13 cellular contexts compared by ENCODE assay signal in the genomic region with DNA sequence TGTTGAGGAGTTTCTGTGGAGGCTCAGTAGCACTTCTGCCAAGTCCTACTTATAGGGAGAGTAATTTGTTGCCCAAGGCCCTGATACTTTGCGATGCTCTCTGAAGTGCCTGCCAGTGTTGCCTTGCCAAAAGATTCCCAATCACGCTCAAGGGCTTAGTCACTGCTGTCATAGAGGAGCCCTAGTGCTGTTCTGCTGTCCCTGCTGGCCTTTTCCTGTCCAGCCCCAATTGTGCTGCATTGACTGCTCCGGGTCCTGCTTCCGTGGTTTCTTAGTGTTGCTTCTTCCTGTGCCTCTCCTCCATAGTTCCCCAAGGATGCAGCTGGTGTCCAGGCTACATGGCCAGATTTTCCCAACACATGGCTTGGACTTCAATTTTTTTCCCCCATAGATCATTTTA. TPM values are rescaled to one million over a fixed set of nuclear protein-coding genes. Genes with fewer than 3 reads are reported as not detected.
DNase-seq lines count a peak whose midpoint lies in the region; ATAC-seq, FAIRE-seq and TF ChIP-seq lines count a peak whose summit lies in the region.
"Had no signal": no experiment of that assay in that cellular context is flagged by ENCODE, and none has a peak within 500 bp of the region (broad histone marks: within the 10 kb centered on the region; RNA-seq: fewer than 3 reads in every experiment).

No MANE protein-coding gene starts in this region.

- H3K27me3 Mint-ChIP-seq in endothelial cell (ENCODE audit: unreplicated experiment): peaks cover 2% of the 10 kb centered on the region
- H3K27me3 Mint-ChIP-seq: activated naive CD8-positive, alpha-beta T cell had no signal

- H3K9me3 ChIP-seq in keratinocyte (ENCODE audit: control insufficient read depth, low read depth, low read length) (no peaks in the 10 kb centered on the region), esophagus muscularis mucosa (no peaks in the 10 kb centered on the region)

- ATAC-seq in GM18873 (IDR thresholded peaks at IDR 0.05; ENCODE audit: low FRiP score, unreplicated experiment): no peak
- ATAC-seq in GM21515 (IDR thresholded peaks at IDR 0.05; ENCODE audit: unreplicated experiment): no peak

- H3K79me2 ChIP-seq in ACC112 (ENCODE audit: control insufficient read depth, insufficient read depth, low read length, unreplicated experiment): peaks cover 63% of the 10 kb centered on the region
- H3K79me2 ChIP-seq in keratinocyte (ENCODE audit: control insufficient read depth, insufficient read depth, low read length): peaks cover 50% of the 10 kb centered on the region

- no peak overlapping the region for H3K4me3 Mint-ChIP-seq in endothelial cell (ENCODE audit: unreplicated experiment)
- H3K4me3 Mint-ChIP-seq: activated naive CD8-positive, alpha-beta T cell had no signal

- peaks cover 22% of the 10 kb centered on the region for H3K4me1 Mint-ChIP-seq in endothelial cell (ENCODE audit: unreplicated experiment)

- no peaks in the 10 kb centered on the region for H4K20me1 ChIP-seq in keratinocyte (ENCODE audit: control insufficient read depth, extremely low read depth, insufficient read depth, low read length)

- no peaks in the 10 kb centered on the region for H3K9me3 Mint-ChIP-seq in endothelial cell (ENCODE audit: unreplicated experiment)

- peaks cover 2% of the 10 kb centered on the region for H3K9me1 ChIP-seq in keratinocyte (ENCODE audit: control insufficient read depth, extremely low read depth, insufficient read depth, low read length)

- peak overlapping the region; percentile 35 for H3K4me2 ChIP-seq in keratinocyte (ENCODE audit: control insufficient read depth, extremely low read depth, insufficient read depth, low read depth, low read length)
- H3K4me2 ChIP-seq: BLaER1 treated with 17β-estradiol and CSF1 and Interleukin-3, amounts not matched to agents 10 nM and 100 nM had no signal

- TF ChIP-seq EP300 in esophagus muscularis mucosa (IDR thresholded peaks at IDR 0.05): no peak

- H3K4me1 ChIP-seq in ACC112 (ENCODE audit: control insufficient read depth, insufficient read depth, low read length, unreplicated experiment) (peaks cover 26% of the 10 kb centered on the region), keratinocyte (ENCODE audit: control insufficient read depth, extremely low read depth, insufficient read depth, low read length) (peaks cover 35% of the 10 kb centered on the region), esophagus muscularis mucosa (peaks cover 37 to 66% (median 48%) of the 10 kb centered on the region in 4 donors)

- intact Hi-C loops in esophagus muscularis mucosa (cut with DNase I): loop anchor here (10.0 kb wide), 1 partner anchor 191 kb away; the partner anchor contains the start of gene HERPUD1

- no peak overlapping the region for H3K9ac ChIP-seq in keratinocyte (ENCODE audit: control insufficient read depth, extremely low read depth, insufficient read depth, low read length)
- H3K9ac ChIP-seq: BLaER1 treated with 17β-estradiol and CSF1 and Interleukin-3, amounts not matched to agents 10 nM and 100 nM had no signal

- H3K4me3 ChIP-seq in ACC112 (ENCODE audit: low read depth, low read length): peak overlapping the region; percentile 1; the same call in 1 of the 2 replicates
- no peak overlapping the region for H3K4me3 ChIP-seq in keratinocyte (ENCODE audit: control insufficient read depth in 2 of 3, extremely low read depth in 1 of 3, insufficient read depth in 2 of 3, low read depth in 1 of 3, low read length in 3 of 3)
- no peak overlapping the region for H3K4me3 ChIP-seq in esophagus muscularis mucosa
- H3K4me3 ChIP-seq: BLaER1 treated with 17β-estradiol and CSF1 and Interleukin-3, amounts not matched to agents 10 nM and 100 nM had no signal

- peak overlapping the region; percentile 92 for H3K27ac ChIP-seq in ACC112 (ENCODE audit: low read depth, low read length)
- peak overlapping the region; percentile 82 for H3K27ac ChIP-seq in keratinocyte (ENCODE audit: control insufficient read depth, insufficient read depth, low read length)
- H3K27ac ChIP-seq in esophagus muscularis mucosa (replicated peaks in 1 of 4): no peak overlapping the region
- H3K27ac ChIP-seq: BLaER1 treated with 17β-estradiol and CSF1 and Interleukin-3, amounts not matched to agents 10 nM and 100 nM had no signal

- no peak for FAIRE-seq in keratinocyte (lab: Jason Lieb, UNC)

- H3K27ac Mint-ChIP-seq in endothelial cell (ENCODE audit: unreplicated experiment): peak overlapping the region; percentile 52
- H3K27ac Mint-ChIP-seq: activated naive CD8-positive, alpha-beta T cell had no signal

- H3K36me3 Mint-ChIP-seq in endothelial cell (ENCODE audit: low read depth, unreplicated experiment): peaks cover 7% of the 10 kb centered on the region

- TF ChIP-seq CTCF in endothelial cell (IDR thresholded peaks at IDR 0.05; ENCODE audit: unreplicated experiment) (no peak), keratinocyte (optimal IDR thresholded peaks at IDR 0.05 in 1 of 3, IDR thresholded peaks at IDR 0.05 in 1 of 3, conservative IDR thresholded peaks at IDR 0.05 in 1 of 3; ENCODE audit: extremely low read depth in 1 of 3, insufficient read depth in 2 of 3, low read length in 3 of 3) (peak in 1 of 3 experiments; percentile 6), esophagus muscularis mucosa (IDR thresholded peaks at IDR 0.05) (no peak)

- H3K27me3 ChIP-seq in ACC112 (ENCODE audit: insufficient read depth, low read length) (no peaks in the 10 kb centered on the region), keratinocyte (ENCODE audit: control insufficient read depth, extremely low read depth, insufficient read depth, low read length) (no peaks in the 10 kb centered on the region), esophagus muscularis mucosa (no peaks in the 10 kb centered on the region)
- H3K27me3 ChIP-seq: BLaER1 treated with 17β-estradiol and CSF1 and Interleukin-3, amounts not matched to agents 10 nM and 100 nM had no signal

- dilution Hi-C loops in keratinocyte (cut with MboI; ENCODE audit: extremely low pct_ligation_motif_present, low sequenced_read_pairs): no loop called here

- DNase-seq in HT1080 (ENCODE audit: low read depth): peak; percentile 69
- peak; percentile 43 for DNase-seq in endothelial cell (ENCODE audit: low spot score)
- no peak for DNase-seq in keratinocyte (ENCODE audit: low read depth, low spot score)
- no peak for DNase-seq in esophagus muscularis mucosa (ENCODE audit: extremely low spot score)
- DNase-seq in stimulated activated CD8-positive, alpha-beta memory T cell treated with anti-CD3 and anti-CD28 coated beads, Interleukin-4, amount 100 ng/mL, for 48 hours: no peak
- DNase-seq: activated CD4-positive, alpha-beta T cell treated with anti-CD3 and anti-CD28 coated beads for 4 hours; NCI-H1105; stimulated activated CD4-positive, alpha-beta T cell treated with anti-CD3 and anti-CD28 coated beads, Interleukin-2, amount 100 ng/mL, for 24 hours had no signal

- no peak for TF ChIP-seq POLR2A in esophagus muscularis mucosa (IDR thresholded peaks at IDR 0.05; ENCODE audit: low read depth)

- H3K36me3 ChIP-seq in ACC112 (ENCODE audit: insufficient read depth, low read length): peaks cover 3% of the 10 kb centered on the region; the same call in 1 of the 2 replicates
- peaks cover 4% of the 10 kb centered on the region in 2 experiments for H3K36me3 ChIP-seq in keratinocyte (ENCODE audit: control insufficient read depth in 2 of 2, extremely low read depth in 1 of 2, insufficient read depth in 2 of 2, low read length in 2 of 2)
- H3K36me3 ChIP-seq in esophagus muscularis mucosa: no peaks in the 10 kb centered on the region

- WGBS in esophagus muscularis mucosa: 46% methylated on average over 3 of the region's 4 CpGs

- H2AFZ ChIP-seq in ACC112 (ENCODE audit: low read length, unreplicated experiment) (peak overlapping the region; percentile 24), keratinocyte (ENCODE audit: control insufficient read depth, low read length) (no peak overlapping the region)

RNA-seq across cellular contexts. Expression of gene NUP93, which starts 13.9 kb away (rescaled TPM):
- total RNA-seq in HT1080 (2014; rRNA removed; shearing (Covaris generic)): 115 and 119 TPM in 2 replicates
- 51.1 and 53.6 TPM in 2 replicates for polyA plus RNA-seq in HT1080 (2015; cell fraction: cytosol; rRNA removed)
- polyA plus RNA-seq in HT1080 (2015; cell fraction: nucleus; rRNA removed): 109 and 111 TPM in 2 replicates
- 92.9 TPM for total RNA-seq in endothelial cell (ENCODE audit: unreplicated experiment)
- 59.2 to 79.7 TPM (median 74.1 TPM) in 3 replicates for polyA plus RNA-seq in keratinocyte
- polyA plus RNA-seq in keratinocyte (2011; ENCODE audit: low read depth): 33.3 TPM
- polyA plus RNA-seq in keratinocyte (2011; cell fraction: cytosol; rRNA removed): 60.2 and 65.3 TPM in 2 replicates
- polyA plus RNA-seq in keratinocyte (2011; cell fraction: nucleus; rRNA removed): 107 and 120 TPM in 2 replicates
- 45.0 and 83.5 TPM in 2 replicates for polyA plus RNA-seq in keratinocyte (2012; ENCODE audit: low replicate concordance)
- 103 to 147 TPM (median 104 TPM) in 3 replicates for polyA minus RNA-seq in keratinocyte
- 89.4 TPM for polyA minus RNA-seq in keratinocyte (2011; cell fraction: cytosol; rRNA and poly(A)+ RNA removed)
- 41.3 and 74.2 TPM in 2 replicates for polyA minus RNA-seq in keratinocyte (2011; cell fraction: nucleus; rRNA and poly(A)+ RNA removed)
- total RNA-seq in esophagus muscularis mucosa: 10 to 100 TPM; 34.0 to 47.5 (median 36.5) TPM

Comparison
In these comparisons a context has a peak if more than half of its experiments do, and no peak if none do; other contexts are left out.
1. H3K27ac ChIP-seq: peak in ACC112 (single experiment) and keratinocyte (single experiment); none in esophagus muscularis mucosa (0 of 4).
2. DNase-seq: peak in HT1080 (single experiment) and endothelial cell (single experiment); none in keratinocyte (single experiment), esophagus muscularis mucosa (single experiment) and stimulated activated CD8-positive, alpha-beta memory T cell treated with anti-CD3 and anti-CD28 coated beads, Interleukin-4, amount 100 ng/mL, for 48 hours (single experiment).